ENCODE assay signal across 8 cellular contexts in genomic region chr11:14644396-14645246, GRCh38. TPM values are rescaled to one million over a fixed set of nuclear protein-coding genes. Genes with fewer than 3 reads are reported as not detected.
DNase-seq lines count a peak whose midpoint lies in the region; ATAC-seq and TF ChIP-seq lines count a peak whose summit lies in the region.

No MANE protein-coding gene starts in this region.

- H3K27ac ChIP-seq in esophagus (ENCODE audit: low read depth in 2 of 2, low read length in 1 of 2), result peak overlapping the region; percentile 57 to 76

- H3K9me3 Mint-ChIP-seq in natural killer cell treated with Interleukin-12 subunit alpha and Interleukin-12 subunit beta and Interleukin-15 and Interleukin-18, amount 100 ng/mL, for 72 hours, result no peaks in the 10 kb centered on the region
- no peaks in the 10 kb centered on the region for H3K9me3 Mint-ChIP-seq in type B pancreatic cell

- H3K36me3 ChIP-seq in esophagus (ENCODE audit: control insufficient read depth in 2 of 2, insufficient read depth in 2 of 2, low read length in 1 of 2), result no peaks in the 10 kb centered on the region

- 0% methylated on average over 54 to 56 of the region's 56 CpGs for WGBS in esophagus, 2 donors

- TF ChIP-seq CTCF in type B pancreatic cell (conservative IDR thresholded peaks at IDR 0.05), result no peak

- H3K36me3 Mint-ChIP-seq in natural killer cell treated with Interleukin-12 subunit alpha and Interleukin-12 subunit beta and Interleukin-15 and Interleukin-18, amount 100 ng/mL, for 72 hours, result peaks cover 18% of the 10 kb centered on the region
- no peaks in the 10 kb centered on the region for H3K36me3 Mint-ChIP-seq in type B pancreatic cell

- H3K4me3 Mint-ChIP-seq in natural killer cell treated with Interleukin-12 subunit alpha and Interleukin-12 subunit beta and Interleukin-15 and Interleukin-18, amount 100 ng/mL, for 72 hours, result peak overlapping the region; percentile 89
- H3K4me3 Mint-ChIP-seq in type B pancreatic cell, result peak overlapping the region; percentile 84

- H3K4me1 ChIP-seq in esophagus (ENCODE audit: control insufficient read depth in 2 of 2, insufficient read depth in 2 of 2, low read length in 1 of 2), result no peaks in the 10 kb centered on the region

- no peaks in the 10 kb centered on the region for H3K9me3 ChIP-seq in esophagus (ENCODE audit: control insufficient read depth in 2 of 2, insufficient read depth in 1 of 2, low read depth in 1 of 2, low read length in 1 of 2)

- peak; percentile 12 to 69 for DNase-seq in NCI-H187 (lab: John Stamatoyannopoulos, UW)
- DNase-seq in NCI-H187 treated with DMSO at 0.1 percent for 48 hours (lab: John Stamatoyannopoulos, UW), result no peak
- DNase-seq in NCI-H345 (lab: John Stamatoyannopoulos, UW), result peak; percentile 49
- peak; percentile 21 for DNase-seq in activated T-cell treated with anti-CD3 and anti-CD28 coated beads for 24 hours (ENCODE audit: low read depth)
- DNase-seq in natural killer cell treated with Interleukin-12 subunit alpha and Interleukin-12 subunit beta and Interleukin-15 and Interleukin-18, amount 100 ng/mL, for 72 hours (ENCODE audit: low spot score), result no peak
- DNase-seq in type B pancreatic cell (ENCODE audit: extremely low spot score, unreplicated experiment), result peak; percentile 73

- H3K27ac Mint-ChIP-seq in natural killer cell treated with Interleukin-12 subunit alpha and Interleukin-12 subunit beta and Interleukin-15 and Interleukin-18, amount 100 ng/mL, for 72 hours, result peak overlapping the region; percentile 57 to 76
- peak overlapping the region; percentile 57 for H3K27ac Mint-ChIP-seq in type B pancreatic cell

- peaks cover 20 to 41% of the 10 kb centered on the region in 2 donors for H3K4me1 Mint-ChIP-seq in natural killer cell treated with Interleukin-12 subunit alpha and Interleukin-12 subunit beta and Interleukin-15 and Interleukin-18, amount 100 ng/mL, for 72 hours (ENCODE audit: low read depth in 2 of 2)
- peaks cover 18% of the 10 kb centered on the region for H3K4me1 Mint-ChIP-seq in type B pancreatic cell (ENCODE audit: unreplicated experiment)

- H3K4me3 ChIP-seq in esophagus (ENCODE audit: low read depth in 1 of 2, low read length in 2 of 2), result peak overlapping the region; percentile 73 to 77

- ATAC-seq in HG02840 (IDR thresholded peaks at IDR 0.05; ENCODE audit: low FRiP score, unreplicated experiment), result peak; percentile 38
- ATAC-seq in natural killer cell treated with Interleukin-12 subunit alpha and Interleukin-12 subunit beta and Interleukin-15 and Interleukin-18, amount 100 ng/mL, for 72 hours, result peak; percentile 59 to 67

- H3K27me3 ChIP-seq in esophagus (ENCODE audit: control insufficient read depth in 1 of 2, insufficient read depth in 2 of 2, low read length in 2 of 2), result peaks cover 0 to 3% of the 10 kb centered on the region in 2 donors

- H3K27me3 Mint-ChIP-seq in natural killer cell treated with Interleukin-12 subunit alpha and Interleukin-12 subunit beta and Interleukin-15 and Interleukin-18, amount 100 ng/mL, for 72 hours, result peaks cover 0 to 10% of the 10 kb centered on the region in 2 donors
- H3K27me3 Mint-ChIP-seq in type B pancreatic cell, result peaks cover 20% of the 10 kb centered on the region

RNA-seq across cellular contexts. Expression of gene PDE3B, which starts 1.0 kb away (rescaled TPM):
- 1 to 10 TPM in 1 of 2 donors, under 1 TPM in 1; 0.98 to 1.2 TPM for polyA plus RNA-seq in esophagus
- total RNA-seq in natural killer cell treated with Interleukin-12 subunit alpha and Interleukin-12 subunit beta and Interleukin-15 and Interleukin-18, amount 100 ng/mL, for 72 hours, result 10 to 100 TPM; 17.7 to 56.8 TPM
- total RNA-seq in type B pancreatic cell (ENCODE audit: low replicate concordance), result 12.9 and 16.6 TPM in 2 replicates

Comparison
In these comparisons a context has a peak if more than half of its experiments do, and no peak if none do; other contexts are left out.
1. DNase-seq: peak in NCI-H187 (2 of 2), NCI-H345 (single experiment), activated T-cell treated with anti-CD3 and anti-CD28 coated beads for 24 hours (single experiment) and type B pancreatic cell (single experiment); none in NCI-H187 treated with DMSO at 0.1 percent for 48 hours (single experiment) and natural killer cell treated with Interleukin-12 subunit alpha and Interleukin-12 subunit beta and Interleukin-15 and Interleukin-18, amount 100 ng/mL, for 72 hours (single experiment).